8 cellular contexts compared by ENCODE assay signal in the genomic region with DNA sequence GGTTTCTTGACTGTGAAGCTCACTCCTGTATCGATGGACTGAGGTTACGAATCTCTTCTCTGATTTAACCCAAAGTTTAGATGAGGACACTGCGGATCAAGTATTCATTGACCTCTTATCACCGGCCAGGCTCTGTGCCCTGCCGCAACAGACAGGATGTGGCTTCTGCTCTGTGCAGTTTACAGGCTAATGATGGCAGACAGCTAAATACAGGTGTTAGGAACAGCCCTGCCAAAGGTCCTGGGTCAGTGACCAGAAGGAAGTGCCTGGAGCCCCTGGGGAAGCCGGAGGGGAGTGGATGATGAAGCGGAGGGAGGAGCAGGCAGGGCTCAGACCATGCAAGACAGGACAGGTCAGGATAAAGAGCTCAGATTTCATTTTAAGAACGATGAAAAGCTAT. TPM values are rescaled to one million over a fixed set of nuclear protein-coding genes. Genes with fewer than 3 reads are reported as not detected.
DNase-seq lines count a peak whose midpoint lies in the region; ATAC-seq and TF ChIP-seq lines count a peak whose summit lies in the region.
"Had no signal": no experiment of that assay in that cellular context is flagged by ENCODE, and none has a peak within 500 bp of the region (broad histone marks: within the 10 kb centered on the region; RNA-seq: fewer than 3 reads in every experiment).

No MANE protein-coding gene starts in this region.

- DNase-seq in Peyer's patch (peak in 2 of 3 donors; percentile 64 to 69), natural killer cell (no peak), GOT3 (lab: John Stamatoyannopoulos, UW) (no peak), SIG-M5 treated with dmso at 0.1 percent for 504 hours (lab: John Stamatoyannopoulos, UW; ENCODE audit: unreplicated experiment) (no peak), cardiac septum (ENCODE audit: low spot score) (no peak)
- DNase-seq: NCI-H1092 treated with DMSO at 0.1 percent for 48 hours had no signal

- peaks cover 0 to 2% of the 10 kb centered on the region in 2 donors for H3K27me3 Mint-ChIP-seq in natural killer cell (ENCODE audit: low read depth in 2 of 2)

- TF ChIP-seq POLR2A in Peyer's patch (IDR thresholded peaks at IDR 0.05) = no peak

- peaks cover 35 to 56% of the 10 kb centered on the region in 2 donors for H3K4me1 Mint-ChIP-seq in natural killer cell

- H3K4me3 Mint-ChIP-seq in natural killer cell = peak overlapping the region; percentile 40

- intact Hi-C loops in natural killer cell (cut with micrococcal nuclease) (loop anchor here (2.0 to 10.0 kb wide), 3 partner anchors 45 to 571 kb away; a partner anchor contains a TSS), cardiac septum (cut with DNase I) (no loop called here)

- ATAC-seq in GM19043 (IDR thresholded peaks at IDR 0.05; ENCODE audit: low read depth, unreplicated experiment) (peak; percentile 59), HG02884 (IDR thresholded peaks at IDR 0.05; ENCODE audit: unreplicated experiment) (peak; percentile 34), natural killer cell (peak; percentile 34 to 52 (median 40))

- peak overlapping the region; percentile 54 to 58 for H3K27ac Mint-ChIP-seq in natural killer cell

- no peaks in the 10 kb centered on the region for H3K9me3 ChIP-seq in Peyer's patch

- TF ChIP-seq CTCF in Peyer's patch (IDR thresholded peaks at IDR 0.05) (no peak), natural killer cell (IDR thresholded peaks at IDR 0.05) (no peak)

- no peak overlapping the region for H3K4me3 ChIP-seq in Peyer's patch

- no peaks in the 10 kb centered on the region for H3K36me3 ChIP-seq in Peyer's patch

- H3K27ac ChIP-seq in Peyer's patch = no peak overlapping the region

- no peaks in the 10 kb centered on the region for H3K9me3 Mint-ChIP-seq in natural killer cell

- peaks cover 0 to 16% (median 0%) of the 10 kb centered on the region in 4 donors for H3K4me1 ChIP-seq in Peyer's patch

- no peaks in the 10 kb centered on the region for H3K36me3 Mint-ChIP-seq in natural killer cell

- no peaks in the 10 kb centered on the region for H3K27me3 ChIP-seq in Peyer's patch

RNA-seq across cellular contexts. Expression of a gene that starts 44.4 kb away (rescaled TPM):
- total RNA-seq in Peyer's patch = 10 to 100 TPM; 38.0 to 56.2 (median 53.5) TPM
- total RNA-seq in natural killer cell = 100 to 1,000 TPM; 135 to 145 (median 138) TPM
- total RNA-seq in cardiac septum = 59.6 TPM

Comparison
In these comparisons a context has a peak if more than half of its experiments do, and no peak if none do; other contexts are left out.
1. DNase-seq: peak in Peyer's patch (2 of 3); none in natural killer cell (single experiment), GOT3 (single experiment), SIG-M5 treated with dmso at 0.1 percent for 504 hours (single experiment) and cardiac septum (single experiment).
2. Peak in every context shown above with its lines, with median percentiles within 50 percentile points of each other: ATAC-seq.